Comparison of ENCODE assay signal across 8 cellular contexts in the genomic region with DNA sequence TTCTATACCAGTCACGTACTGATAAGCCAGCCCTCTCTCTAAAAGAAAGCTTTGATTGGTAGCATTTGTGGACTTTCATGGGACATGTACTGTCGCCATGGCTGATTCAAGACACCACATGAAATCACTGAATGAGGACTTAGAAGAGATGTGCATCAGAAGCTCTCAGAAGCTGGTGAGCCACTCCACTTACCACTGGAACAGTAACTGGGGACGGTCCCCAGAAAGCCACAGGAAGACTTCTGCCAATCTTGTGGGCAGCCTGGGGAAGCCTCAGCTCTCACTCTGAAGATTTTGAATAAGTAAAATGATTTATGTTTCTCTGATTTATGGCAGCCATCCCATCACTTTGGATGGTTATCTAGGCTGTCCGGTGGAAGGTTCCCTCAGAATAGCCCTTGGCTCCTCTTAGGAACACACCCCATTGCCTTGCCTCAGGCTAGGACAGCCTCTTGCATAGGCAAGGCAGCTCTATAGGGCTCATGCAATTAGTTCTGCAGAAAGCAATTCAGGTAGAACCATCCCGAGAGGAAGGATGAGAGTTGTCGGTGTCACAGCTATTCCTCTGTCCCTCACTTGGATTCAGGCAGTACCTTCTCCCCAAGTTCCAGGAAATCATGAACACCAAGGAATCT.
DNase-seq lines count a peak whose midpoint lies in the region; ATAC-seq lines count a peak whose summit lies in the region.
"Had no signal": no experiment of that assay in that cellular context is flagged by ENCODE, and none has a peak within 500 bp of the region (broad histone marks: within the 10 kb centered on the region; RNA-seq: fewer than 3 reads in every experiment).

No MANE protein-coding gene starts in this region.

- peak; percentile 68 for DNase-seq in stimulated activated CD4-positive, alpha-beta T cell treated with anti-CD3 and anti-CD28 coated beads, Interleukin-4, amount 100 ng/mL, for 24 hours
- DNase-seq in SW 1271 (lab: John Stamatoyannopoulos, UW) (no peak), medulla oblongata (ENCODE audit: extremely low spot score) (no peak)
- DNase-seq: HCEC 1CT, IMR-90, NCI-H226 had no signal

- ATAC-seq in GM21423 (IDR thresholded peaks at IDR 0.05; ENCODE audit: unreplicated experiment): peak; percentile 86
- ATAC-seq in activated CD4-positive, CD25-positive, alpha-beta regulatory T cell treated with anti-CD3 and anti-CD28 coated beads, Interleukin-2, amount 50 U/mL, for 24 hours: peak; percentile 99
